In genomic region chr2:55048514-55048924, GRCh38 we compare ENCODE assay signal across 8 cellular contexts. TPM values are rescaled to one million over a fixed set of nuclear protein-coding genes. Genes with fewer than 3 reads are reported as not detected.
DNase-seq lines count a peak whose midpoint lies in the region; ATAC-seq and TF ChIP-seq lines count a peak whose summit lies in the region.

No MANE protein-coding gene starts in this region.

- TF ChIP-seq CTCF in BE2C (IDR thresholded peaks at IDR 0.05; ENCODE audit: low read depth, low read length) (no peak), GM12864 (IDR thresholded peaks at IDR 0.05; ENCODE audit: low read depth, low read length, missing control alignments) (no peak), mucosa of descending colon (IDR thresholded peaks at IDR 0.05) (no peak)

- H3K4me1 ChIP-seq in BE2C (no peaks in the 10 kb centered on the region), mucosa of descending colon (ENCODE audit: low read depth) (peaks cover 26% of the 10 kb centered on the region)

- H3K36me3 ChIP-seq in BE2C (0 out of 2 replicates have a peak, but pooled peaks cover 3% of the 10 kb centered on the region), mucosa of descending colon (ENCODE audit: low read depth) (peaks cover 3% of the 10 kb centered on the region)

- H3K4me3 ChIP-seq in BE2C (ENCODE audit: low read depth, low read length): peak overlapping the region; percentile 84
- peak overlapping the region; percentile 91 for H3K4me3 ChIP-seq in GM12864 (ENCODE audit: low read depth, low read length)
- peak overlapping the region; percentile 98 for H3K4me3 ChIP-seq in mucosa of descending colon

- ATAC-seq in mucosa of descending colon: no peak
- no peak for ATAC-seq in HG02840 (IDR thresholded peaks at IDR 0.05; ENCODE audit: low FRiP score, unreplicated experiment)

- peak; percentile 22 for DNase-seq in BE2C
- no peak for DNase-seq in GM12864 (ENCODE audit: low read depth)
- peak; percentile 49 for DNase-seq in RPMI7951 (ENCODE audit: low read depth)
- DNase-seq in dedifferentiated amniotic fluid mesenchymal stem cell (ENCODE audit: extremely low spot score): peak; percentile 23
- peak in 1 of 3 donors; percentile 64 for DNase-seq in mucosa of descending colon
- DNase-seq in stimulated activated CD4-positive, alpha-beta T cell treated with anti-CD3 and anti-CD28 coated beads, Interleukin-1b, Interleukin-23, amount 100 ng/mL, for 48 hours: no peak
- no peak for DNase-seq in NCI-H1048 (lab: John Stamatoyannopoulos, UW)

- intact Hi-C loops in mucosa of descending colon (cut with DNase I, micrococcal nuclease): no loop called here

- H3K27me3 ChIP-seq in BE2C: no peaks in the 10 kb centered on the region

- H3K9me3 ChIP-seq in BE2C (no peaks in the 10 kb centered on the region), mucosa of descending colon (no peaks in the 10 kb centered on the region)

RNA-seq across cellular contexts. Expression of gene RTN4, which starts 1.7 kb away (rescaled TPM):
- 102 TPM for polyA plus RNA-seq in BE2C (2012; ENCODE audit: insufficient read depth, insufficient read length, low read depth)
- 174 and 194 TPM in 2 replicates for total RNA-seq in RPMI7951 (2014; rRNA removed; shearing (Covaris generic))
- 100 to 1,000 TPM; 219 to 278 (median 224) TPM for total RNA-seq in mucosa of descending colon

Comparison
In these comparisons a context has a peak if more than half of its experiments do, and no peak if none do; other contexts are left out.
1. DNase-seq: peak in BE2C (single experiment), RPMI7951 (single experiment) and dedifferentiated amniotic fluid mesenchymal stem cell (single experiment); none in GM12864 (single experiment), stimulated activated CD4-positive, alpha-beta T cell treated with anti-CD3 and anti-CD28 coated beads, Interleukin-1b, Interleukin-23, amount 100 ng/mL, for 48 hours (single experiment) and NCI-H1048 (single experiment).
2. Peak in every context shown above with its lines, with median percentiles within 50 percentile points of each other: H3K4me3 ChIP-seq.